Comparison of ENCODE assay signal across 8 cellular contexts in genomic region chr19:48991823-48992570, GRCh38. TPM values are rescaled to one million over a fixed set of nuclear protein-coding genes. Genes with fewer than 3 reads are reported as not detected.
A peak's percentile ranks its signal among the peaks of the same experiment; 100 is the strongest.
DNase-seq lines count a peak whose midpoint lies in the region; ATAC-seq, FAIRE-seq and TF ChIP-seq lines count a peak whose summit lies in the region.

No MANE protein-coding gene starts in this region.

- peaks cover 20% of the 10 kb centered on the region for H3K4me1 ChIP-seq in A549
- peaks cover 4% of the 10 kb centered on the region for H3K4me1 ChIP-seq in endodermal cell (ENCODE audit: control insufficient read depth, insufficient read depth, low read length)
- peaks cover 3% of the 10 kb centered on the region for H3K4me1 ChIP-seq in urinary bladder (ENCODE audit: insufficient read depth)

- 67% methylated on average over 10 of the region's 10 CpGs for WGBS in A549 (ENCODE audit: missing lambda C conversion rate)
- 52 to 56% methylated on average over 6 to 10 of the region's 10 CpGs for WGBS in endodermal cell (ENCODE audit: insufficient coverage in 1 of 2, insufficient read length in 1 of 2), 2 experiments
- 22% methylated on average over 10 of the region's 10 CpGs for WGBS in urinary bladder

- H3K4me1 Mint-ChIP-seq in endodermal cell (peaks cover 23% of the 10 kb centered on the region), mesothelial cell of epicardium (peaks cover 31% of the 10 kb centered on the region)

- H3K4me3 Mint-ChIP-seq in endodermal cell (peak overlapping the region; percentile 97), mesothelial cell of epicardium (peak overlapping the region; percentile 93)

- H3K4me2 ChIP-seq in A549: peak overlapping the region; percentile 93

- POLR2A ChIA-PET in A549 (lab: Yijun Ruan, JAX): interaction anchor here (0.6 to 1.9 kb wide), 4 partner anchors 13 to 146 kb away, joined by 3 to 9 read pairs (median 4); partner anchors contain the start of genes FTL and PPP1R15A

- no peak for TF ChIP-seq RAD21 in A549 (conservative IDR thresholded peaks at IDR 0.05 in 1 of 2, IDR thresholded peaks at IDR 0.05 in 1 of 2)

- no peak for TF ChIP-seq EP300 in A549 (IDR thresholded peaks at IDR 0.05)

- TF ChIP-seq CTCF in A549 (IDR thresholded peaks at IDR 0.05): no peak
- TF ChIP-seq CTCF in GM13976 (IDR thresholded peaks at IDR 0.05; ENCODE audit: borderline replicate concordance, control extremely low read depth, extremely low read depth, insufficient read depth, missing control alignments): no peak
- no peak for TF ChIP-seq CTCF in endodermal cell (conservative IDR thresholded peaks at IDR 0.05)
- no peak for TF ChIP-seq CTCF in mesothelial cell of epicardium (IDR thresholded peaks at IDR 0.05; ENCODE audit: unreplicated experiment)

- H3K27ac Mint-ChIP-seq in endodermal cell (peak overlapping the region; percentile 96), mesothelial cell of epicardium (peak overlapping the region; percentile 99)

- peaks cover 32% of the 10 kb centered on the region for H3K36me3 Mint-ChIP-seq in endodermal cell (ENCODE audit: low read depth)
- peaks cover 18% of the 10 kb centered on the region for H3K36me3 Mint-ChIP-seq in mesothelial cell of epicardium

- TF ChIP-seq POLR2A in A549 (IDR thresholded peaks at IDR 0.05; ENCODE audit: low read length): no peak

- no peak for FAIRE-seq in A549 (lab: Jason Lieb, UNC)

- CTCF ChIA-PET in A549 (lab: Yijun Ruan, JAX): interaction anchor here (0.6 to 14.7 kb wide), 17 partner anchors 14 to 233 kb away, joined by 3 to 408 read pairs (median 5); partner anchors contain the start of genes CGB7 and LHB

- H3K36me3 ChIP-seq in SK-N-MC (ENCODE audit: insufficient read depth, low read length): peaks cover 10% of the 10 kb centered on the region; the same call in 1 of the 2 replicates
- peaks cover 14% of the 10 kb centered on the region for H3K36me3 ChIP-seq in endodermal cell (ENCODE audit: control insufficient read depth, insufficient read depth, low read length)
- H3K36me3 ChIP-seq in urinary bladder (ENCODE audit: insufficient read depth): no peaks in the 10 kb centered on the region

- ATAC-seq in A549: peak; percentile 48 to 60

- DNase-seq in A549 (ENCODE audit: low read depth in 1 of 2, low spot score in 1 of 2) (peak; percentile 63 to 75), GM13976 (ENCODE audit: low spot score) (peak; percentile 61), SK-N-MC (ENCODE audit: low read depth, low spot score) (no peak), endodermal cell (peak; percentile 80), mesothelial cell of epicardium (ENCODE audit: low spot score in 2 of 2, unreplicated experiment in 2 of 2) (no peak), DMS153 treated with DMSO at 0.1 percent for 48 hours (lab: John Stamatoyannopoulos, UW; ENCODE audit: unreplicated experiment) (no peak), SHP77 (lab: John Stamatoyannopoulos, UW) (no peak)

- peak overlapping the region; percentile 90 for H3K9ac ChIP-seq in SK-N-MC (ENCODE audit: insufficient read length)
- peak overlapping the region; percentile 83 for H3K9ac ChIP-seq in endodermal cell (ENCODE audit: extremely low read depth, low read length, poor library complexity, severe bottlenecking)

- H3K27me3 Mint-ChIP-seq in endodermal cell (ENCODE audit: insufficient read depth) (no peaks in the 10 kb centered on the region), mesothelial cell of epicardium (ENCODE audit: low read depth) (no peaks in the 10 kb centered on the region)

- H3K9me3 ChIP-seq in A549: no peaks in the 10 kb centered on the region
- no peaks in the 10 kb centered on the region for H3K9me3 ChIP-seq in SK-N-MC (ENCODE audit: low read depth, low read length)
- H3K9me3 ChIP-seq in endodermal cell (ENCODE audit: control insufficient read depth, low read length): no peaks in the 10 kb centered on the region

- H3K9me3 Mint-ChIP-seq in endodermal cell: no peaks in the 10 kb centered on the region
- H3K9me3 Mint-ChIP-seq in mesothelial cell of epicardium: no peaks in the 10 kb centered on the region

- in situ Hi-C loops in GM13976 (cut with MboI; ENCODE audit: low sequenced_read_pairs, unreplicated experiment): no loop called here

- H3K4me3 ChIP-seq in A549: peak overlapping the region; percentile 73
- peak overlapping the region; percentile 95 for H3K4me3 ChIP-seq in SK-N-MC
- peak overlapping the region; percentile 100 for H3K4me3 ChIP-seq in endodermal cell (ENCODE audit: low read length)
- H3K4me3 ChIP-seq in urinary bladder (ENCODE audit: low read depth, low read length): peak overlapping the region; percentile 58

- H3K27me3 ChIP-seq in endodermal cell (ENCODE audit: control insufficient read depth, insufficient read depth, low read length, poor library complexity, severe bottlenecking): no peaks in the 10 kb centered on the region

- H3K27ac ChIP-seq in A549 (peak overlapping the region; percentile 76 to 87), SK-N-MC (peak overlapping the region; percentile 78), endodermal cell (ENCODE audit: low read depth, low read length) (no peak overlapping the region), urinary bladder (ENCODE audit: low read depth) (peak overlapping the region; percentile 86)

TF ChIP-seq in A549, 52 proteins besides CTCF, POLR2A, EP300 and RAD21:
- TF ChIP-seq MAX (IDR thresholded peaks at IDR 0.05) (peak; percentile 30; the same call in 1 of the 2 replicates), HEYL (CRISPR knock-in tag; IDR thresholded peaks at IDR 0.05) (no peak), FOSB (CRISPR knock-in tag; IDR thresholded peaks at IDR 0.05) (no peak), NR3C1 (IDR thresholded peaks at IDR 0.05) (no peak), KDM5A (IDR thresholded peaks at IDR 0.05) (no peak)

RNA-seq across cellular contexts. Expression of gene GYS1, which starts 1.1 kb away (rescaled TPM):
- 10.3 and 16.4 TPM in 2 replicates for polyA plus RNA-seq in A549 (2011; rRNA removed)
- polyA plus RNA-seq in A549 (2012; cell fraction: cytosol; rRNA removed): 20.9 and 27.4 TPM in 2 replicates
- polyA plus RNA-seq in A549 (2012; cell fraction: nucleus; rRNA removed): 56.7 and 57.3 TPM in 2 replicates
- 23.8 to 25.0 TPM (median 24.8 TPM) in 3 replicates for polyA plus RNA-seq in A549 (2017; fragmentation: RNase III; extraction: RNeasy Plus Mini Kit Qiagen cat#74134 plus additional on column Dnase treatment)
- polyA minus RNA-seq in A549 (2011; rRNA and poly(A)+ RNA removed): 29.5 and 30.2 TPM in 2 replicates
- 10 to 100 TPM; 63.5 to 69.1 TPM for total RNA-seq in endodermal cell
- 34.7 TPM for polyA plus RNA-seq in endodermal cell (2013, experiment 1 of 2)
- 34.4 TPM for polyA plus RNA-seq in endodermal cell (2013, experiment 2 of 2)
- 53.6 to 60.5 TPM (median 58.8 TPM) in 3 replicates for total RNA-seq in mesothelial cell of epicardium
- total RNA-seq in urinary bladder: 33.3 TPM
- polyA plus RNA-seq in urinary bladder: 39.5 TPM

RNA-seq across cellular contexts. Expression of gene RUVBL2, which starts 1.7 kb away (rescaled TPM):
- polyA plus RNA-seq in A549 (2011; rRNA removed) (146 and 186 TPM in 2 replicates), A549 (2017; fragmentation: RNase III; extraction: RNeasy Plus Mini Kit Qiagen cat#74134 plus additional on column Dnase treatment) (213 to 274 TPM (median 225 TPM) in 3 replicates), urinary bladder (83.4 TPM)
- polyA plus RNA-seq in A549 (2012; cell fraction: cytosol; rRNA removed): 517 and 543 TPM in 2 replicates
- 718 and 862 TPM in 2 replicates for polyA plus RNA-seq in A549 (2012; cell fraction: nucleus; rRNA removed)
- 231 and 334 TPM in 2 replicates for polyA minus RNA-seq in A549 (2011; rRNA and poly(A)+ RNA removed)
- total RNA-seq in endodermal cell (100 to 1,000 TPM; 101 to 112 TPM), mesothelial cell of epicardium (62.2 to 67.5 TPM (median 64.2 TPM) in 3 replicates), urinary bladder (61.3 TPM)
- 71.4 TPM for polyA plus RNA-seq in endodermal cell (2013, experiment 1 of 2)
- 65.0 TPM for polyA plus RNA-seq in endodermal cell (2013, experiment 2 of 2)

RNA-seq across cellular contexts. Expression of gene LHB, which starts 24.9 kb away (rescaled TPM):
- not detected in 2 replicates for polyA plus RNA-seq in A549 (2011; rRNA removed)
- not detected in 2 replicates for polyA plus RNA-seq in A549 (2012; cell fraction: cytosol; rRNA removed)
- polyA plus RNA-seq in A549 (2012; cell fraction: nucleus; rRNA removed): 0.45 TPM in 1 of 2 replicates, not detected in the other
- polyA plus RNA-seq in A549 (2017; fragmentation: RNase III; extraction: RNeasy Plus Mini Kit Qiagen cat#74134 plus additional on column Dnase treatment): 0.22 TPM in 1 of 3 replicates, not detected in the others
- polyA minus RNA-seq in A549 (2011; rRNA and poly(A)+ RNA removed): not detected in 2 replicates
- under 1 TPM in 1 of 2 donors, not detected in 1; 0.59 TPM for total RNA-seq in endodermal cell
- polyA plus RNA-seq in endodermal cell (2013, experiment 1 of 2): not detected
- not detected for polyA plus RNA-seq in endodermal cell (2013, experiment 2 of 2)
- total RNA-seq in mesothelial cell of epicardium: not detected in 3 replicates
- total RNA-seq in urinary bladder: not detected
- not detected for polyA plus RNA-seq in urinary bladder

RNA-seq across cellular contexts. Expression of gene FTL, which starts 26.9 kb away (rescaled TPM):
- 4,743 and 7,067 TPM in 2 replicates for polyA plus RNA-seq in A549 (2011; rRNA removed)
- polyA plus RNA-seq in A549 (2012; cell fraction: cytosol; rRNA removed): 10,619 and 11,714 TPM in 2 replicates
- 4,146 and 4,930 TPM in 2 replicates for polyA plus RNA-seq in A549 (2012; cell fraction: nucleus; rRNA removed)
- 12,141 to 13,930 TPM (median 13,921 TPM) in 3 replicates for polyA plus RNA-seq in A549 (2017; fragmentation: RNase III; extraction: RNeasy Plus Mini Kit Qiagen cat#74134 plus additional on column Dnase treatment)
- 3,763 and 4,254 TPM in 2 replicates for polyA minus RNA-seq in A549 (2011; rRNA and poly(A)+ RNA removed)
- 1,000 to 10,000 TPM; 1,784 to 3,181 TPM for total RNA-seq in endodermal cell
- polyA plus RNA-seq in endodermal cell (2013, experiment 1 of 2): 1,418 TPM
- 1,365 TPM for polyA plus RNA-seq in endodermal cell (2013, experiment 2 of 2)
- total RNA-seq in mesothelial cell of epicardium: 1,022 to 1,078 TPM (median 1,064 TPM) in 3 replicates
- 1,234 TPM for total RNA-seq in urinary bladder
- polyA plus RNA-seq in urinary bladder: 4,798 TPM

RNA-seq across cellular contexts. Expression of gene CGB3, which starts 32.1 kb away (rescaled TPM):
- polyA plus RNA-seq in A549 (2011; rRNA removed): not detected in 2 replicates
- polyA plus RNA-seq in A549 (2012; cell fraction: cytosol; rRNA removed): 0.05 and 0.06 TPM in 2 replicates
- 0.71 TPM in 1 of 2 replicates, not detected in the other for polyA plus RNA-seq in A549 (2012; cell fraction: nucleus; rRNA removed)
- polyA plus RNA-seq in A549 (2017; fragmentation: RNase III; extraction: RNeasy Plus Mini Kit Qiagen cat#74134 plus additional on column Dnase treatment): 0.13 to 0.28 TPM in 2 of 3 replicates, not detected in the other
- not detected in 2 replicates for polyA minus RNA-seq in A549 (2011; rRNA and poly(A)+ RNA removed)
- total RNA-seq in endodermal cell: not detected
- not detected for polyA plus RNA-seq in endodermal cell (2013, experiment 1 of 2)
- not detected for polyA plus RNA-seq in endodermal cell (2013, experiment 2 of 2)
- not detected in 3 replicates for total RNA-seq in mesothelial cell of epicardium
- total RNA-seq in urinary bladder: not detected
- polyA plus RNA-seq in urinary bladder: not detected

Comparison
In these comparisons a context has a peak if more than half of its experiments do, and no peak if none do; other contexts are left out.
1. DNase-seq: peak in A549 (2 of 2), GM13976 (single experiment) and endodermal cell (single experiment); none in SK-N-MC (single experiment), mesothelial cell of epicardium (0 of 2), DMS153 treated with DMSO at 0.1 percent for 48 hours (single experiment) and SHP77 (0 of 2).
2. Peak in every context shown above with its lines, with median percentiles within 50 percentile points of each other: H3K4me3 ChIP-seq.